Comparison of ENCODE assay signal across 15 cellular contexts in the genomic region with DNA sequence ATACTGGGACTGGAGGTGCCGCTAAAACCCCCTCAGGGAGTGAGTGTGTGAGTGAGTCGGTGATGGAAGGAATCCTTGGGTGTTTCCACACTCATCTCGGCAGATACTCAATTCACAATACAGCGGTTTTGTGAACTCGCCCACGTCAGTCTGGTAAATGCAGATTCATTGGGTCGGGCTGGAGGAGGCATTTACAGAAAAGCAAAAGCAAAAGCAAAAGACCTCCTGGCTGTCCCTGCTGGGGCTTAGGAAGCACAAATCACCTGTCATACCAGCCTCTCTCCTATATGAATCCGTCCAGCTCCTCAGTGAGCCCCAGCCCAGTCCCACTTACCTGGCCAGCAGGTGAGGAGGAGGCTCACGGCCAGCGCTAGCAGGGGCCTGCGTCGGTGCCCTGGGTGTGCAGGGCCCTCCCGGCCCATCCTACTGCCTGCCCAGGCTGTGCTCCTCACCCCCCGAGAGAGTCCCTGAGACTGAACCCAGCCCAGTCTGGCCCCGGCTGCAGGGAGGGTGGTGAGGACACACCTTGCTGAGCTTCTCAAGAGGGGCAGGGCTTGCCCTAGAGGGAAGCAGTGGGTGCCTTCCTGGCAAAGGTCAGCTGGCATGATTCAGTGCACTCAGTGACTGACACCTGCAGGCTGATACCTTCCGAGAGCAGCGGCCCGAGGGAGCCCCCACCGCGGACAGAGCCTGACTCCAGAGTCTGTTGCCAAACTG. TPM values are rescaled to one million over a fixed set of nuclear protein-coding genes. Genes with fewer than 3 reads are reported as not detected.
DNase-seq lines count a peak whose midpoint lies in the region; ATAC-seq and TF ChIP-seq lines count a peak whose summit lies in the region.
"Had no signal": no experiment of that assay in that cellular context is flagged by ENCODE, and none has a peak within 500 bp of the region (broad histone marks: within the 10 kb centered on the region; RNA-seq: fewer than 3 reads in every experiment).

Gene MUC16, minus strand, starts transcription at position 475 of the 717 bp plus-strand sequence.

- ATAC-seq in mucosa of descending colon, result peak; percentile 16
- ATAC-seq in GM18873 (IDR thresholded peaks at IDR 0.05; ENCODE audit: low FRiP score, unreplicated experiment), result no peak
- ATAC-seq in GM19452 (IDR thresholded peaks at IDR 0.05; ENCODE audit: unreplicated experiment), result no peak

- H3K9me3 Mint-ChIP-seq in Calu3 (ENCODE audit: low read depth, unreplicated experiment), result no peaks in the 10 kb centered on the region

- no peak within 1 kb of the TSS for H3K4me3 ChIP-seq in H7 (ENCODE audit: insufficient read depth, low read depth, low read length)
- no peak within 1 kb of the TSS for H3K4me3 ChIP-seq in mucosa of descending colon
- H3K4me3 ChIP-seq: testis had no signal

- intact Hi-C loops in Calu3 (cut with micrococcal nuclease; ENCODE audit: unreplicated experiment) (loop anchor here (10.0 kb wide), 1 partner anchor 65 kb away; no protein-coding TSS in a partner anchor), mucosa of descending colon (cut with DNase I, micrococcal nuclease) (no loop called here)

- TF ChIP-seq CTCF in Calu3 (IDR thresholded peaks at IDR 0.05; ENCODE audit: unreplicated experiment) (no peak), RWPE1 (conservative IDR thresholded peaks at IDR 0.05; ENCODE audit: low read depth) (no peak), mucosa of descending colon (IDR thresholded peaks at IDR 0.05) (no peak)

- H3K4me1 ChIP-seq in mucosa of descending colon (ENCODE audit: low read depth), result no peaks in the 10 kb centered on the region
- H3K4me1 ChIP-seq: testis had no signal

- BruUV-seq in Calu3 (replicated peaks; lab: Mats Ljungman, UMichigan), result no TSS peak

- H3K27me3 ChIP-seq in H7 (ENCODE audit: control insufficient read depth, insufficient read depth, low read length), result no peaks in the 10 kb centered on the region
- H3K27me3 ChIP-seq: testis had no signal

- no peak within 1 kb of the TSS for H3K27ac ChIP-seq in RWPE1
- H3K27ac ChIP-seq: testis had no signal

- H3K27ac Mint-ChIP-seq in Calu3 (ENCODE audit: unreplicated experiment), result no peak within 1 kb of the TSS

- H3K36me3 Mint-ChIP-seq in Calu3 (ENCODE audit: insufficient read depth, unreplicated experiment), result peaks cover 5% of the 10 kb centered on the region

- no peak within 1 kb of the TSS for H3K4me3 Mint-ChIP-seq in Calu3 (ENCODE audit: low read depth, unreplicated experiment)

- POLR2A ChIA-PET in RWPE1 (lab: Yijun Ruan, JAX; ENCODE audit: low non-redundant PET), result no interaction called here

- CTCF ChIA-PET in Calu3 (lab: Charles Lee) (interaction anchor here (0.9 to 1.2 kb wide), 2 partner anchors 15 to 29 kb away, joined by 3 read pairs; no protein-coding TSS in a partner anchor), RWPE1 (lab: Yijun Ruan, JAX) (interaction anchor here (0.6 to 1.1 kb wide), 2 partner anchors 41 to 42 kb away, joined by 3 read pairs; no protein-coding TSS in a partner anchor)

- H3K36me3 ChIP-seq in H7 (replicated peaks; ENCODE audit: control insufficient read depth, insufficient read depth, low read length), result no peaks in the 10 kb centered on the region
- no peaks in the 10 kb centered on the region for H3K36me3 ChIP-seq in mucosa of descending colon (ENCODE audit: low read depth)

- H3K9me3 ChIP-seq in mucosa of descending colon, result no peaks in the 10 kb centered on the region
- H3K9me3 ChIP-seq: testis had no signal

- peak; percentile 11 for DNase-seq in Calu3
- DNase-seq in H7, result peak; percentile 54
- DNase-seq in RWPE1 (ENCODE audit: low spot score), result peak; percentile 17
- DNase-seq in mucosa of descending colon, result no peak
- DNase-seq in DMS 273 (lab: John Stamatoyannopoulos, UW; ENCODE audit: unreplicated experiment), result no peak
- DNase-seq in DMS53 (lab: John Stamatoyannopoulos, UW), result no peak
- DNase-seq: activated CD4-positive, alpha-beta T cell treated with anti-CD3 and anti-CD28 coated beads for 1 hour; activated effector memory CD4-positive, alpha-beta T cell treated with anti-CD3 and anti-CD28 coated beads, Interleukin-2, amount 50 U/mL, for 16 hours; GDM1; NCI-H1694; testis had no signal

- H3K4me1 Mint-ChIP-seq in Calu3 (ENCODE audit: low read depth, unreplicated experiment), result no peaks in the 10 kb centered on the region

- H3K27me3 Mint-ChIP-seq in Calu3 (ENCODE audit: unreplicated experiment), result no peaks in the 10 kb centered on the region

RNA-seq across cellular contexts. Expression of gene MUC16, which starts in this region (rescaled TPM):
- total RNA-seq in Calu3 (2022) (0.15 and 0.17 TPM in 2 replicates), mucosa of descending colon (under 1 TPM in 2 of 3 donors, not detected in 1; under 0.01 TPM)
- not detected in 2 replicates for total RNA-seq in H7 (2014; rRNA removed; shearing (Covaris generic))
- total RNA-seq: astrocyte, M059J had no signal

Comparison
In these comparisons a context has a peak if more than half of its experiments do, and no peak if none do; other contexts are left out.
1. Peak in DNase-seq in Calu3; RNA of the gene not detected or under 1 TPM.
2. Peak in DNase-seq in H7; RNA of the gene not detected or under 1 TPM.
3. Peak in ATAC-seq in mucosa of descending colon; RNA of the gene not detected or under 1 TPM.